In the genomic region with DNA sequence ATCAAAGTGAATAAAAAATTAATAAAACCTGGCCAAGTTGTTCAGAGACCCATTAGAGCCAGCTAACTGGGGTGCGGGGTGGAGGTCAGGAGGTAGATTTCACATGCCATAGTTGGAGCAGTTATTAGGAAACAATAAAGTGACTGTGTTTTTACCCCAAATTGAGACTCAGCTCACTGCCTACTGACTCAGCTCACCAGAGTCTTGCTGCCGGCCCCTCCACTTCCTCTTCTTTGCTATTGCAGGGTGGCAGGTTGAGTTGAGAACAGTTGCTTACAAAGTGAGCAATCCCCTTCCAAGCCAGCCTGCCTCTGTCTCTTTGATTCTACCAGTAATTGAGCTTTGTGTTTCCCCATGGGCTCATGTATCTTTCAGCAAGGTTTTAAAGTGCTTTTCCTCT, we compare ENCODE assay signal across 1 cellular context.
TF ChIP-seq lines count a peak whose summit lies in the region.

No MANE protein-coding gene starts in this region.

TF ChIP-seq in GM23338, 12 proteins besides CTCF, POLR2A, EP300 and RAD21 (continued from another document):
- TF ChIP-seq, protein P1, sequence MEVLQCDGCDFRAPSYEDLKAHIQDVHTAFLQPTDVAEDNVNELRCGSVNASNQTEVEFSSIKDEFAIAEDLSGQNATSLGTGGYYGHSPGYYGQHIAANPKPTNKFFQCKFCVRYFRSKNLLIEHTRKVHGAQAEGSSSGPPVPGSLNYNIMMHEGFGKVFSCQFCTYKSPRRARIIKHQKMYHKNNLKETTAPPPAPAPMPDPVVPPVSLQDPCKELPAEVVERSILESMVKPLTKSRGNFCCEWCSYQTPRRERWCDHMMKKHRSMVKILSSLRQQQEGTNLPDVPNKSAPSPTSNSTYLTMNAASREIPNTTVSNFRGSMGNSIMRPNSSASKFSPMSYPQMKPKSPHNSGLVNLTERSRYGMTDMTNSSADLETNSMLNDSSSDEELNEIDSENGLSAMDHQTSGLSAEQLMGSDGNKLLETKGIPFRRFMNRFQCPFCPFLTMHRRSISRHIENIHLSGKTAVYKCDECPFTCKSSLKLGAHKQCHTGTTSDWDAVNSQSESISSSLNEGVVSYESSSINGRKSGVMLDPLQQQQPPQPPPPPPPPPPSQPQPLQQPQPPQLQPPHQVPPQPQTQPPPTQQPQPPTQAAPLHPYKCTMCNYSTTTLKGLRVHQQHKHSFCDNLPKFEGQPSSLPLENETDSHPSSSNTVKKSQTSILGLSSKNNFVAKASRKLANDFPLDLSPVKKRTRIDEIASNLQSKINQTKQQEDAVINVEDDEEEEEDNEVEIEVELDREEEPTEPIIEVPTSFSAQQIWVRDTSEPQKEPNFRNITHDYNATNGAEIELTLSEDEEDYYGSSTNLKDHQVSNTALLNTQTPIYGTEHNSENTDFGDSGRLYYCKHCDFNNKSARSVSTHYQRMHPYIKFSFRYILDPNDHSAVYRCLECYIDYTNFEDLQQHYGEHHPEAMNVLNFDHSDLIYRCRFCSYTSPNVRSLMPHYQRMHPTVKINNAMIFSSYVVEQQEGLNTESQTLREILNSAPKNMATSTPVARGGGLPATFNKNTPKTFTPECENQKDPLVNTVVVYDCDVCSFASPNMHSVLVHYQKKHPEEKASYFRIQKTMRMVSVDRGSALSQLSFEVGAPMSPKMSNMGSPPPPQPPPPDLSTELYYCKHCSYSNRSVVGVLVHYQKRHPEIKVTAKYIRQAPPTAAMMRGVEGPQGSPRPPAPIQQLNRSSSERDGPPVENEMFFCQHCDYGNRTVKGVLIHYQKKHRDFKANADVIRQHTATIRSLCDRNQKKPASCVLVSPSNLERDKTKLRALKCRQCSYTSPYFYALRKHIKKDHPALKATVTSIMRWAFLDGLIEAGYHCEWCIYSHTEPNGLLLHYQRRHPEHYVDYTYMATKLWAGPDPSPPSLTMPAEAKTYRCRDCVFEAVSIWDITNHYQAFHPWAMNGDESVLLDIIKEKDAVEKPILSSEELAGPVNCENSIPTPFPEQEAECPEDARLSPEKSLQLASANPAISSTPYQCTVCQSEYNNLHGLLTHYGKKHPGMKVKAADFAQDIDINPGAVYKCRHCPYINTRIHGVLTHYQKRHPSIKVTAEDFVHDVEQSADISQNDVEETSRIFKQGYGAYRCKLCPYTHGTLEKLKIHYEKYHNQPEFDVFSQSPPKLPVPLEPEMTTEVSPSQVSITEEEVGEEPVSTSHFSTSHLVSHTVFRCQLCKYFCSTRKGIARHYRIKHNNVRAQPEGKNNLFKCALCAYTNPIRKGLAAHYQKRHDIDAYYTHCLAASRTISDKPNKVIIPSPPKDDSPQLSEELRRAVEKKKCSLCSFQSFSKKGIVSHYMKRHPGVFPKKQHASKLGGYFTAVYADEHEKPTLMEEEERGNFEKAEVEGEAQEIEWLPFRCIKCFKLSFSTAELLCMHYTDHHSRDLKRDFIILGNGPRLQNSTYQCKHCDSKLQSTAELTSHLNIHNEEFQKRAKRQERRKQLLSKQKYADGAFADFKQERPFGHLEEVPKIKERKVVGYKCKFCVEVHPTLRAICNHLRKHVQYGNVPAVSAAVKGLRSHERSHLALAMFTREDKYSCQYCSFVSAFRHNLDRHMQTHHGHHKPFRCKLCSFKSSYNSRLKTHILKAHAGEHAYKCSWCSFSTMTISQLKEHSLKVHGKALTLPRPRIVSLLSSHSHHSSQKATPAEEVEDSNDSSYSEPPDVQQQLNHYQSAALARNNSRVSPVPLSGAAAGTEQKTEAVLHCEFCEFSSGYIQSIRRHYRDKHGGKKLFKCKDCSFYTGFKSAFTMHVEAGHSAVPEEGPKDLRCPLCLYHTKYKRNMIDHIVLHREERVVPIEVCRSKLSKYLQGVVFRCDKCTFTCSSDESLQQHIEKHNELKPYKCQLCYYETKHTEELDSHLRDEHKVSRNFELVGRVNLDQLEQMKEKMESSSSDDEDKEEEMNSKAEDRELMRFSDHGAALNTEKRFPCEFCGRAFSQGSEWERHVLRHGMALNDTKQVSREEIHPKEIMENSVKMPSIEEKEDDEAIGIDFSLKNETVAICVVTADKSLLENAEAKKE (CRISPR knock-in tag; IDR thresholded peaks at IDR 0.05), result no peak
- TF ChIP-seq EZH2 (IDR thresholded peaks at IDR 0.05; ENCODE audit: low read depth, unreplicated experiment) (no peak), ZNF331 (CRISPR knock-in tag; IDR thresholded peaks at IDR 0.05; ENCODE audit: low read depth) (no peak), NANOG (IDR thresholded peaks at IDR 0.05; ENCODE audit: borderline replicate concordance) (no peak)
